Comparison of ENCODE assay signal across 6 cellular contexts in genomic region chr12:93719710-93720109, GRCh38.
"Had no signal": no experiment of that assay in that cellular context is flagged by ENCODE, and none has a peak within 500 bp of the region (broad histone marks: within the 10 kb centered on the region; RNA-seq: fewer than 3 reads in every experiment).

No MANE protein-coding gene starts in this region.

- DNase-seq: GDM1, GF-D8 had no signal

- ATAC-seq: GM12878 had no signal

- H3K4me3 ChIP-seq: GM12878 had no signal

- FAIRE-seq: G401.6, GM12878, GM12892, GM19239 had no signal
